Comparison of ENCODE assay signal across 22 cellular contexts in the genomic region with DNA sequence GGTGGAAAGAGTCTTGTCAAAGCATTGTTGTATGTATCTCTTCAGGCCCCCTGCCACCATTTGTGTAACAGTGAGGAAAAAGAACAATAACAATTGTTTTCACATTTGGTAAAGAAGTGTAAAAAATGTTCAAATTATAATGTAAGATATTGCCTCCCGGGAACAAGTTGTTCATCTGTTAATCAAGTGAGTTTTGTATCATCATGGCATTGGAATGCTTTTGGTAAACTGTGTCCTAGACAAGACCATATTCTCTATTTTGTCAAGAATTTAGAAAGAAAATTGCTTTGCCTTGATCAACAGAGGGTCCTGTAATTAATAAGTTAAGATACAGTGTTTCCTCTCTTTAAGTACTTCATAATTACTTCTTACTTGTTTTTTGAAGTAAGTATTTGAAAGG.
"Had no signal": no experiment of that assay in that cellular context is flagged by ENCODE, and none has a peak within 500 bp of the region (broad histone marks: within the 10 kb centered on the region; RNA-seq: fewer than 3 reads in every experiment).

No MANE protein-coding gene starts in this region.

- H3K4me1 ChIP-seq: colonic mucosa, left lung, upper lobe of right lung had no signal

- H3K4me3 ChIP-seq: colonic mucosa, left lung, upper lobe of right lung had no signal

- H3K27ac ChIP-seq: brain microvascular endothelial cell, colonic mucosa, epithelial cell of prostate, left lung, upper lobe of right lung, WERI-Rb-1 had no signal

- ATAC-seq: activated T-cell treated with anti-CD3 and anti-CD28 coated beads, Interleukin-2, amount 50 U/mL, for 72 hours; left lung; T-helper 17 cell; upper lobe of right lung had no signal

- H3K27me3 ChIP-seq: brain microvascular endothelial cell, colonic mucosa, left lung, upper lobe of right lung had no signal

- H3K9me3 ChIP-seq: colonic mucosa, left lung, upper lobe of right lung had no signal

- H3K36me3 ChIP-seq: brain microvascular endothelial cell, colonic mucosa, left lung, upper lobe of right lung, WERI-Rb-1 had no signal

- DNase-seq: activated CD4-positive, alpha-beta T cell treated with anti-CD3 and anti-CD28 coated beads for 1 hour; activated CD8-positive, alpha-beta memory T cell treated with anti-CD3 and anti-CD28 coated beads for 24 hours; activated effector memory CD4-positive, alpha-beta T cell treated with anti-CD3 and anti-CD28 coated beads, Interleukin-2, amount 50 U/mL, for 16 hours; activated naive CD4-positive, alpha-beta T cell treated with anti-CD3 and anti-CD28 coated beads, Interleukin-2, amount 50 U/mL, for 16 hours; activated T-cell treated with anti-CD3 and anti-CD28 coated beads, Interleukin-2, amount 50 U/mL, for 72 hours; brain microvascular endothelial cell; central memory CD4-positive, alpha-beta T cell; colonic mucosa; endodermal cell; foreskin melanocyte; glutamatergic neuron; hypothalamus; left lung; mammary epithelial cell; stimulated activated CD4-positive, alpha-beta T cell treated with anti-CD3 and anti-CD28 coated beads, Interleukin-12 subunit alpha, Interleukin-12 subunit beta, amount 100 ng/mL, for 4 hours; stimulated activated CD4-positive, alpha-beta T cell treated with anti-CD3 and anti-CD28 coated beads, Interleukin-1b, Interleukin-23, amount 100 ng/mL, for 48 hours; stimulated activated CD8-positive, alpha-beta memory T cell treated with anti-CD3 and anti-CD28 coated beads, Interleukin-4, amount 100 ng/mL, for 48 hours; stimulated activated naive CD4-positive, alpha-beta T cell; T-helper 17 cell; upper lobe of right lung; WERI-Rb-1 had no signal
